Comparison of ENCODE assay signal across 8 cellular contexts in the genomic region with DNA sequence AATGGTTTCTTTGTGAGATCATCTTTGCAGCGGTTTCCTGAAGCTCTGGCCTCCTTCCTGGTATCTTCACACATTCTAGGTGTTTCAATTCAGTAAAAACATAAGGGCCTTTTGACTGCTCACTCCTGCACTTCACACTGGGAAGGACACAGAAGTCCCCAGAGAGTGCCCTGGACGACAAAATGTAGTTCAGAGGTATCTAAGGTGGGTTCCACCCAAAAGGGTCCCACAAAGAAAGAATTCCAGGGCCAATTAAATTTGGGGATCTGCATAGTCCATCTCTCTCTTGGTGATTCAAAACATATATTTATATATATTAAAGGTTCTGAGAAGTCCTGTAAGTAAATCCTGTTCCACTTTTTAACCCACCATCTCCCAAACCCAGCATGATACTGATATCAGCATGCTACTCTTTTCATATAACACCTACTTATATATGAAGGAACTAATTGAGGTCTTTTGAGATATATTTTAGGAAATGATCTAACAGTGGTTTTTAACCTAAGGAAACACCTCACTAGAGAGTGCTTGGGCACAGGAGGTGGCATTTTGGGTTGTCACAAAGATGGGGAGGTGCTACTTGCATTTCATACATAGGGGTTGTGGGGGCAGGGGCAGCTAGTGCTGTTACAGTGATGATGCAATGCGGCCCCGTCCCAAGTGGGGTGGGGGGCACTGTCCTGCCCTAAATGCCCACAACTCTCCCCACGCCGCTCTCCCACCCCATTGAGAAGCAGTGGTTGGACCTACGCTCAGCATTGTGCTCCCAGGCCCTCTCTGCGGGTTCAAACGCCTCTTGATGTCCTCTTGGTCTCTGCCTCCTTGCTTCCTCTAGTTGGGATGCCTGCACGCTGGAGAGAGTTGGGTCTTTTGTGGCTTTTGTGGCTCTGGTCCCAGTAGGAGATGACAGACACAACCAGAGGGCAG.
DNase-seq lines count a peak whose midpoint lies in the region; FAIRE-seq and TF ChIP-seq lines count a peak whose summit lies in the region.

No MANE protein-coding gene starts in this region.

- peak; percentile 55 for DNase-seq in MM.1S
- DNase-seq in activated T-cell treated with anti-CD3 and anti-CD28 coated beads for 24 hours (ENCODE audit: low read depth) = peak; percentile 67
- peak; percentile 32 for DNase-seq in germinal center (ENCODE audit: low spot score)
- DNase-seq in stimulated activated CD4-positive, alpha-beta T cell treated with anti-CD3 and anti-CD28 coated beads, Interleukin-2, amount 100 ng/mL, for 48 hours = peak; percentile 41 to 49
- DNase-seq in HTR-8/SVneo (ENCODE audit: insufficient read length, low spot score) = no peak
- DNase-seq in glutamatergic neuron = no peak
- no peak for DNase-seq in NCI-H774 (lab: John Stamatoyannopoulos, UW)

- H3K27ac Mint-ChIP-seq in glutamatergic neuron (ENCODE audit: unreplicated experiment) = no peak overlapping the region

- no peaks in the 10 kb centered on the region for H3K27me3 ChIP-seq in MM.1S (replicated peaks; ENCODE audit: insufficient read depth, low read length)

- H3K9me3 ChIP-seq in MM.1S (replicated peaks; ENCODE audit: insufficient read depth, low read length) = no peaks in the 10 kb centered on the region

- H3K4me2 ChIP-seq in MM.1S (ENCODE audit: low read depth, low read length) = peak overlapping the region; percentile 86

- H3K36me3 Mint-ChIP-seq in glutamatergic neuron (ENCODE audit: unreplicated experiment) = no peaks in the 10 kb centered on the region

- H3K9me3 Mint-ChIP-seq in glutamatergic neuron (ENCODE audit: unreplicated experiment) = peaks cover 7% of the 10 kb centered on the region

- H3K4me1 Mint-ChIP-seq in glutamatergic neuron (ENCODE audit: low read depth, unreplicated experiment) = peaks cover 22% of the 10 kb centered on the region

- peak overlapping the region; percentile 97 for H3K9ac ChIP-seq in MM.1S (ENCODE audit: low read length)

- TF ChIP-seq POLR2A in GM19193 (IDR thresholded peaks at IDR 0.05; ENCODE audit: extremely low read depth, insufficient read depth, insufficient read length) = peak; percentile 28

- peaks cover 39% of the 10 kb centered on the region for H3F3A ChIP-seq in MM.1S (ENCODE audit: insufficient read depth, low read length)

- no peaks in the 10 kb centered on the region for H3K36me3 ChIP-seq in MM.1S (replicated peaks; ENCODE audit: insufficient read depth, low read length)

- H3K79me2 ChIP-seq in MM.1S (ENCODE audit: low read length) = no peaks in the 10 kb centered on the region

- no peak overlapping the region for H2AFZ ChIP-seq in MM.1S (ENCODE audit: low read length)

- peak overlapping the region; percentile 57 for H3K4me3 ChIP-seq in MM.1S (ENCODE audit: low read length)

- no peak for FAIRE-seq in HTR-8/SVneo (lab: Jason Lieb, UNC)

- TF ChIP-seq CTCF in MM.1S (IDR thresholded peaks at IDR 0.05; ENCODE audit: low read length) (no peak), glutamatergic neuron (IDR thresholded peaks at IDR 0.05; ENCODE audit: partially characterized antibody, unreplicated experiment) (no peak)

- H4K20me1 ChIP-seq in MM.1S (ENCODE audit: insufficient read depth, low read length) = no peaks in the 10 kb centered on the region

- H3K27me3 Mint-ChIP-seq in glutamatergic neuron (ENCODE audit: unreplicated experiment) = peaks cover 1% of the 10 kb centered on the region

- H3K4me1 ChIP-seq in MM.1S (ENCODE audit: low read length) = peaks cover 39% of the 10 kb centered on the region

- peak overlapping the region; percentile 100 for H3K27ac ChIP-seq in MM.1S (ENCODE audit: low read length)

- no peak overlapping the region for H3K4me3 Mint-ChIP-seq in glutamatergic neuron (ENCODE audit: unreplicated experiment)

- H3K9me2 ChIP-seq in MM.1S (replicated peaks; ENCODE audit: insufficient read depth, low read length) = no peaks in the 10 kb centered on the region

Comparison
In these comparisons a context has a peak if more than half of its experiments do, and no peak if none do; other contexts are left out.
1. DNase-seq: peak in MM.1S (single experiment), activated T-cell treated with anti-CD3 and anti-CD28 coated beads for 24 hours (single experiment), germinal center (single experiment) and stimulated activated CD4-positive, alpha-beta T cell treated with anti-CD3 and anti-CD28 coated beads, Interleukin-2, amount 100 ng/mL, for 48 hours (2 of 2); none in HTR-8/SVneo (single experiment), glutamatergic neuron (single experiment) and NCI-H774 (single experiment).